ENCODE assay signal across 8 cellular contexts in the genomic region with DNA sequence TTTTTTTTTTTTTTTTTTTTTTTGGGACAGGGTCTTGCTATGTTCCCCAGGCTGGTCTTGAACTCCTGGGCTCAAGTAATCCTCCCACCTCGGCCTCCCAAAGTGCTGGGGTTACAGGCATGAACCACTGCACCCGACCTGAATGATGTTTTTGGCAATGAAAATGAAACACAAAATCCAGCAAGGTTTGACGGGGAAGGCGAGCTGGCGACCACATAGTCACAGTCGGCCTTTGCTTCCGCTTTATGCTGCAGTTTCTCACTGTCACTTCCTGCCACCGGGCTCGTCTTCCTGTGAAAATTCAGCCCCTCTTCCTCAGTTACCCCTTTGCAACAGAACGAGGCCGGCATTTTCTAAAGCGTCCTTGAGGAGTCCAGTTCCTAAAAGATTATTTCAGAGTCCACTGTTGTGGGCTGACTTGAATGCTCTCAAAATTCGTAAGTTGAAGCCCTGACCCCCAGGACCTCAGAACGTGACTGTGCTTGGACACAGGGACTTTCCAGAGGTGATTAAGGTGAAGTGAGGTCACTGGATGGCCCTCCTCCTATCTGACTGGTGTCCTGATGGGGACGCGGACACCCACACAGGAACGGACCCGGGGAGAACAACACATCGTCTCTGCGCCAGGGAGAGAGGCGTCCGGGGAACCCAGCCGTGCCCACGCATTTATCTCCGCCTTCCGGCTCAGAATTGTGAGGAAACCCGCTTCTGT. TPM values are rescaled to one million over a fixed set of nuclear protein-coding genes. Genes with fewer than 3 reads are reported as not detected.
DNase-seq lines count a peak whose midpoint lies in the region; ATAC-seq and TF ChIP-seq lines count a peak whose summit lies in the region.

No MANE protein-coding gene starts in this region.

- no peaks in the 10 kb centered on the region for H3K36me3 ChIP-seq in Peyer's patch
- no peaks in the 10 kb centered on the region for H3K36me3 ChIP-seq in naive thymus-derived CD4-positive, alpha-beta T cell (ENCODE audit: control insufficient read depth in 2 of 3, insufficient read depth in 3 of 3, low read length in 3 of 3)

- TF ChIP-seq CTCF in Peyer's patch (IDR thresholded peaks at IDR 0.05): no peak
- TF ChIP-seq CTCF in omental fat pad (IDR thresholded peaks at IDR 0.05): no peak

- no peaks in the 10 kb centered on the region for H3K27me3 ChIP-seq in Peyer's patch
- no peaks in the 10 kb centered on the region for H3K27me3 ChIP-seq in naive thymus-derived CD4-positive, alpha-beta T cell (ENCODE audit: control insufficient read depth in 2 of 2, insufficient read depth in 2 of 2, low read length in 2 of 2)

- ATAC-seq in GM21381 (IDR thresholded peaks at IDR 0.05; ENCODE audit: unreplicated experiment) (peak; percentile 24), omental fat pad (ENCODE audit: low FRiP score) (no peak)
- ATAC-seq in naive thymus-derived CD4-positive, alpha-beta T cell: peak; percentile 54

- H3K9me3 ChIP-seq in Peyer's patch: no peaks in the 10 kb centered on the region
- no peaks in the 10 kb centered on the region for H3K9me3 ChIP-seq in naive thymus-derived CD4-positive, alpha-beta T cell (ENCODE audit: control insufficient read depth in 2 of 3, low read length in 3 of 3)

- H3K4me1 Mint-ChIP-seq in naive thymus-derived CD4-positive, alpha-beta T cell: peaks cover 49 to 86% (median 73%) of the 10 kb centered on the region in 7 donors

- no peak for TF ChIP-seq POLR2A in Peyer's patch (IDR thresholded peaks at IDR 0.05)

- POLR2A ChIA-PET in naive thymus-derived CD4-positive, alpha-beta T cell (lab: Charles Lee): interaction anchor here (0.6 to 1.6 kb wide), 7 partner anchors 8 to 623 kb away, joined by 3 to 5 read pairs (median 4); partner anchors contain the start of gene PEX26

- intact Hi-C loops in naive thymus-derived CD4-positive, alpha-beta T cell (cut with micrococcal nuclease): loop anchor here (1.0 to 5.0 kb wide), 6 partner anchors 10 to 620 kb away; partner anchors contain the start of genes PEX26 (in 2 of the 2), ATP6V1E1 (in 1 of the 2), BCL2L13 (in 1 of the 2) and HDHD5 (in 1 of the 2)

- peaks cover 0 to 4% (median 0%) of the 10 kb centered on the region in 5 donors for H3K27me3 Mint-ChIP-seq in naive thymus-derived CD4-positive, alpha-beta T cell

- CTCF ChIA-PET in naive thymus-derived CD4-positive, alpha-beta T cell (lab: Charles Lee): interaction anchor here (0.6 to 2.2 kb wide), 3 partner anchors 9 to 35 kb away, joined by 3 to 13 read pairs (median 6); no protein-coding TSS in a partner anchor

- peaks cover 0 to 47% (median 21%) of the 10 kb centered on the region in 4 donors for H3K4me1 ChIP-seq in Peyer's patch
- H3K4me1 ChIP-seq in naive thymus-derived CD4-positive, alpha-beta T cell (ENCODE audit: control insufficient read depth in 2 of 2, insufficient read depth in 2 of 2, low read length in 2 of 2): peaks cover 75 to 78% of the 10 kb centered on the region in 2 donors

- H3K4me3 ChIP-seq in Peyer's patch: peak overlapping the region; percentile 39 to 50 (median 48)
- peak overlapping the region; percentile 94 for H3K4me3 ChIP-seq in naive thymus-derived CD4-positive, alpha-beta T cell (ENCODE audit: low read length)

- H3K4me3 Mint-ChIP-seq in naive thymus-derived CD4-positive, alpha-beta T cell: peak overlapping the region; percentile 72 to 97 (median 95)

- H3K9me3 Mint-ChIP-seq in naive thymus-derived CD4-positive, alpha-beta T cell: peaks cover 0 to 2% (median 0%) of the 10 kb centered on the region in 11 donors

- H3K27ac ChIP-seq in Peyer's patch: peak overlapping the region; percentile 61 to 90 (median 81)
- H3K27ac ChIP-seq in naive thymus-derived CD4-positive, alpha-beta T cell (ENCODE audit: low read depth, low read length): peak overlapping the region; percentile 88

- peak overlapping the region; percentile 89 to 99 (median 96) for H3K27ac Mint-ChIP-seq in naive thymus-derived CD4-positive, alpha-beta T cell

- DNase-seq in Peyer's patch: peak in 2 of 3 donors; percentile 78 to 88
- DNase-seq in activated effector memory CD4-positive, alpha-beta T cell treated with anti-CD3 and anti-CD28 coated beads, Interleukin-2, amount 50 U/mL, for 16 hours: peak; percentile 85
- peak; percentile 43 to 74 (median 68) for DNase-seq in naive thymus-derived CD4-positive, alpha-beta T cell
- DNase-seq in NCI-H526 (lab: John Stamatoyannopoulos, UW): no peak
- DNase-seq in HuH-7.5 (ENCODE audit: low spot score): no peak
- no peak for DNase-seq in NCI-H69 (lab: John Stamatoyannopoulos, UW)
- no peak for DNase-seq in omental fat pad (ENCODE audit: low spot score)

- peaks cover 0 to 15% (median 7%) of the 10 kb centered on the region in 5 donors for H3K36me3 Mint-ChIP-seq in naive thymus-derived CD4-positive, alpha-beta T cell

RNA-seq across cellular contexts. Expression of gene BID, which starts 2.9 kb away (rescaled TPM):
- total RNA-seq in Peyer's patch: 10 to 100 TPM; 16.5 to 35.1 (median 27.5) TPM
- 10 to 100 TPM; 15.4 to 64.6 (median 21.9) TPM for total RNA-seq in naive thymus-derived CD4-positive, alpha-beta T cell
- 10 to 100 TPM; 51.4 to 66.2 TPM for polyA plus RNA-seq in naive thymus-derived CD4-positive, alpha-beta T cell
- total RNA-seq in omental fat pad: 10 to 100 TPM; 34.4 to 43.0 (median 37.2) TPM

Comparison
In these comparisons a context has a peak if more than half of its experiments do, and no peak if none do; other contexts are left out.
1. DNase-seq: peak in Peyer's patch (2 of 3), activated effector memory CD4-positive, alpha-beta T cell treated with anti-CD3 and anti-CD28 coated beads, Interleukin-2, amount 50 U/mL, for 16 hours (single experiment) and naive thymus-derived CD4-positive, alpha-beta T cell (9 of 9); none in NCI-H526 (0 of 2), HuH-7.5 (single experiment), NCI-H69 (single experiment) and omental fat pad (single experiment).